Comparison of ENCODE assay signal across 1 cellular context in the genomic region with DNA sequence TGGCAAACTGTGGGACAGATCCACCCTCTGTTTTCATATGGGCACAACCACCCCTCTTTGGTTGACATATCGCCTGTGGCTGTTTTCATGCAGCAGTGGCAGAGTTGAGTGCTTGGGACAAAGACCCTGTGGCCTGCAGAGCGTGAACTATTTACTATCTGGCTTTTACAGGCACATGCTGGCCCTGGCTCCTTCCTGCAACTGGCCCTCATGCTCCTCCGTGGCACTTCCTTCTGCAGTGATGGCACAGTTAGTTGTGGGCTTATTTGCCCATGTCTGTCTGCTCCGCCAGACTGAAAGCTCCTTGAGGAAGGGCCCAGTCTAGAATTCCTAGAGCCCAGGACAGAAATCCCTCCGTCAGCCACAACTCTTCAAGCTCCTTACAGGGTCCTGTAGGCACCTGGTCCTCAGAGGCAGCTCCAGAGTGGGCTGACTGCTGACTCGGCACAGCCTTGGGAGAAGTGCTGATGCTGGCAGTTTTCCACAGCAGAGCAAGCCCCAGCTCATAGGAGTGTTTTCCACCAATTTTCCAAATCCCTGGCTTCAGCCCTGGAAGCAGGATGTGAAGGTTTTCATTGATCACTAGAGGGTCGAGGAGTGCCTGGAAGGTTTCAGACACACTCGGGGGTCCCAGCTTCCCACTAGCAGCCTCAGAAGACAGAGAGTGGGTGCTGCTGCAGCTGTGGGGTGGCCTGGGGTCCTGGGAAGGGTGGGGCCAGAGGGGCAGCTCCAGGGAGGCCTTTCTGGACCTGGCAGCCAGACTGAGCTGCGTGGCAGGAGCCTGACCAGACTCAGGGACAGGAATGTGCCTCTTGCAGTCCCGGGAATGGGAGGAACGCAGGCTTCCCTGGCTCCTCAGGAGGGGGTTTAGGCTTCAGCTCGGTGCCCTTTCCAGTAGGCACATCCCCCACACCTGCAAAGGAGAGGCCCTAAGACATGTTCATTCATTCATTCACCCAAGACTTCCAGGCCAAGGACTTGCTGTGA.
TF ChIP-seq lines count a peak whose summit lies in the region.

No MANE protein-coding gene starts in this region.

TF ChIP-seq in K562, 482 proteins besides CTCF, POLR2A, EP300 and RAD21:
- TF ChIP-seq NRF1 (conservative IDR thresholded peaks at IDR 0.05 in 1 of 2, IDR thresholded peaks at IDR 0.05 in 1 of 2): no peak
- TF ChIP-seq ZNF586 (CRISPR knock-in tag; conservative IDR thresholded peaks at IDR 0.05): no peak
- TF ChIP-seq ZNF507 (tag; conservative IDR thresholded peaks at IDR 0.05): no peak
- TF ChIP-seq NFE2L1 (tag; IDR thresholded peaks at IDR 0.05; ENCODE audit: borderline replicate concordance, low read depth): no peak
- TF ChIP-seq PRPF4 (IDR thresholded peaks at IDR 0.05; ENCODE audit: insufficient read depth, low read depth, low read length, poor library complexity, severe bottlenecking): no peak
- TF ChIP-seq MAFG (tag; conservative IDR thresholded peaks at IDR 0.05): 0 out of 2 replicates have a peak, but pooled peaks have one; percentile 30
- TF ChIP-seq MAZ (CRISPR knock-in tag; conservative IDR thresholded peaks at IDR 0.05 in 1 of 2, IDR thresholded peaks at IDR 0.05 in 1 of 2): no peak
- TF ChIP-seq, protein P1, sequence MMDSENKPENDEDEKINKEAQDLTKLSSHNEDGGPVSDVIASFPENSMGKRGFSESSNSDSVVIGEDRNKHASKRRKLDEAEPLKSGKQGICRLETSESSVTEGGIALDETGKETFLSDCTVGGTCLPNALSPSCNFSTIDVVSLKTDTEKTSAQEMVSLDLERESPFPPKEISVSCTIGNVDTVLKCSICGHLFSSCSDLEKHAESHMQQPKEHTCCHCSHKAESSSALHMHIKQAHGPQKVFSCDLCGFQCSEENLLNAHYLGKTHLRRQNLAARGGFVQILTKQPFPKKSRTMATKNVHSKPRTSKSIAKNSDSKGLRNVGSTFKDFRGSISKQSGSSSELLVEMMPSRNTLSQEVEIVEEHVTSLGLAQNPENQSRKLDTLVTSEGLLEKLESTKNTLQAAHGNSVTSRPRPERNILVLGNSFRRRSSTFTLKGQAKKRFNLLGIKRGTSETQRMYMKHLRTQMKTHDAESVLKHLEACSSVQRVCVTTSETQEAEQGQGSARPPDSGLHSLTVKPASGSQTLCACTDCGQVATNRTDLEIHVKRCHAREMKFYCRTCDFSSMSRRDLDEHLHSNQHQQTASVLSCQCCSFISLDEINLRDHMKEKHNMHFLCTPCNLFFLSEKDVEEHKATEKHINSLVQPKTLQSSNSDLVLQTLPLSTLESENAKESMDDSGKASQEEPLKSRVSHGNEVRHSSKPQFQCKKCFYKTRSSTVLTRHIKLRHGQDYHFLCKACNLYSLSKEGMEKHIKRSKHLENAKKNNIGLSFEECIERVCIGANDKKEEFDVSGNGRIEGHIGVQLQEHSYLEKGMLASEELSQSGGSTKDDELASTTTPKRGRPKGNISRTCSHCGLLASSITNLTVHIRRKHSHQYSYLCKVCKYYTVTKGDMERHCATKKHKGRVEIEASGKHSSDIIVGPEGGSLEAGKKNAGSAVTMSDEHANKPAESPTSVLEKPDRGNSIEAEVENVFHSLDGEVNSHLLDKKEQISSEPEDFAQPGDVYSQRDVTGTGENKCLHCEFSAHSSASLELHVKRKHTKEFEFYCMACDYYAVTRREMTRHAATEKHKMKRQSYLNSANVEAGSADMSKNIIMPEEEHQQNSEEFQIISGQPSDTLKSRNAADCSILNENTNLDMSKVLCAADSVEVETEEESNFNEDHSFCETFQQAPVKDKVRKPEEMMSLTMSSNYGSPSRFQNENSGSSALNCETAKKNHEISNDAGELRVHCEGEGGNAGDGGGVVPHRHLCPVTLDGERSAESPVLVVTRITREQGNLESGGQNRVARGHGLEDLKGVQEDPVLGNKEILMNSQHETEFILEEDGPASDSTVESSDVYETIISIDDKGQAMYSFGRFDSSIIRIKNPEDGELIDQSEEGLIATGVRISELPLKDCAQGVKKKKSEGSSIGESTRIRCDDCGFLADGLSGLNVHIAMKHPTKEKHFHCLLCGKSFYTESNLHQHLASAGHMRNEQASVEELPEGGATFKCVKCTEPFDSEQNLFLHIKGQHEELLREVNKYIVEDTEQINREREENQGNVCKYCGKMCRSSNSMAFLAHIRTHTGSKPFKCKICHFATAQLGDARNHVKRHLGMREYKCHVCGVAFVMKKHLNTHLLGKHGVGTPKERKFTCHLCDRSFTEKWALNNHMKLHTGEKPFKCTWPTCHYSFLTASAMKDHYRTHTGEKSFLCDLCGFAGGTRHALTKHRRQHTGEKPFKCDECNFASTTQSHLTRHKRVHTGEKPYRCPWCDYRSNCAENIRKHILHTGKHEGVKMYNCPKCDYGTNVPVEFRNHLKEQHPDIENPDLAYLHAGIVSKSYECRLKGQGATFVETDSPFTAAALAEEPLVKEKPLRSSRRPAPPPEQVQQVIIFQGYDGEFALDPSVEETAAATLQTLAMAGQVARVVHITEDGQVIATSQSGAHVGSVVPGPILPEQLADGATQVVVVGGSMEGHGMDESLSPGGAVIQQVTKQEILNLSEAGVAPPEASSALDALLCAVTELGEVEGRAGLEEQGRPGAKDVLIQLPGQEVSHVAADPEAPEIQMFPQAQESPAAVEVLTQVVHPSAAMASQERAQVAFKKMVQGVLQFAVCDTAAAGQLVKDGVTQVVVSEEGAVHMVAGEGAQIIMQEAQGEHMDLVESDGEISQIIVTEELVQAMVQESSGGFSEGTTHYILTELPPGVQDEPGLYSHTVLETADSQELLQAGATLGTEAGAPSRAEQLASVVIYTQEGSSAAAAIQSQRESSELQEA (IDR thresholded peaks at IDR 0.05; ENCODE audit: low read depth): no peak
- TF ChIP-seq BACH1 (tag; IDR thresholded peaks at IDR 0.05): no peak
- peak; percentile 34; the same call in 1 of the 2 replicates for TF ChIP-seq MAFF (IDR thresholded peaks at IDR 0.05; ENCODE audit: low read length)
- TF ChIP-seq TAF7 (tag; IDR thresholded peaks at IDR 0.05): no peak
- TF ChIP-seq, protein P2, sequence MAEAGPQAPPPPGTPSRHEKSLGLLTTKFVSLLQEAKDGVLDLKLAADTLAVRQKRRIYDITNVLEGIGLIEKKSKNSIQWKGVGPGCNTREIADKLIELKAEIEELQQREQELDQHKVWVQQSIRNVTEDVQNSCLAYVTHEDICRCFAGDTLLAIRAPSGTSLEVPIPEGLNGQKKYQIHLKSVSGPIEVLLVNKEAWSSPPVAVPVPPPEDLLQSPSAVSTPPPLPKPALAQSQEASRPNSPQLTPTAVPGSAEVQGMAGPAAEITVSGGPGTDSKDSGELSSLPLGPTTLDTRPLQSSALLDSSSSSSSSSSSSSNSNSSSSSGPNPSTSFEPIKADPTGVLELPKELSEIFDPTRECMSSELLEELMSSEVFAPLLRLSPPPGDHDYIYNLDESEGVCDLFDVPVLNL (CRISPR knock-in tag; IDR thresholded peaks at IDR 0.05; ENCODE audit: low read depth): no peak
- TF ChIP-seq, protein P3, sequence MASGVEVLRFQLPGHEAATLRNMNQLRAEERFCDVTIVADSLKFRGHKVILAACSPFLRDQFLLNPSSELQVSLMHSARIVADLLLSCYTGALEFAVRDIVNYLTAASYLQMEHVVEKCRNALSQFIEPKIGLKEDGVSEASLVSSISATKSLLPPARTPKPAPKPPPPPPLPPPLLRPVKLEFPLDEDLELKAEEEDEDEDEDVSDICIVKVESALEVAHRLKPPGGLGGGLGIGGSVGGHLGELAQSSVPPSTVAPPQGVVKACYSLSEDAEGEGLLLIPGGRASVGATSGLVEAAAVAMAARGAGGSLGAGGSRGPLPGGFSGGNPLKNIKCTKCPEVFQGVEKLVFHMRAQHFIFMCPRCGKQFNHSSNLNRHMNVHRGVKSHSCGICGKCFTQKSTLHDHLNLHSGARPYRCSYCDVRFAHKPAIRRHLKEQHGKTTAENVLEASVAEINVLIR (CRISPR knock-in tag; IDR thresholded peaks at IDR 0.05): no peak
- TF ChIP-seq, protein P4, sequence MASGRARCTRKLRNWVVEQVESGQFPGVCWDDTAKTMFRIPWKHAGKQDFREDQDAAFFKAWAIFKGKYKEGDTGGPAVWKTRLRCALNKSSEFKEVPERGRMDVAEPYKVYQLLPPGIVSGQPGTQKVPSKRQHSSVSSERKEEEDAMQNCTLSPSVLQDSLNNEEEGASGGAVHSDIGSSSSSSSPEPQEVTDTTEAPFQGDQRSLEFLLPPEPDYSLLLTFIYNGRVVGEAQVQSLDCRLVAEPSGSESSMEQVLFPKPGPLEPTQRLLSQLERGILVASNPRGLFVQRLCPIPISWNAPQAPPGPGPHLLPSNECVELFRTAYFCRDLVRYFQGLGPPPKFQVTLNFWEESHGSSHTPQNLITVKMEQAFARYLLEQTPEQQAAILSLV (tag; IDR thresholded peaks at IDR 0.05): no peak
- no peak for TF ChIP-seq TCFL5 (CRISPR knock-in tag; conservative IDR thresholded peaks at IDR 0.05)
- TF ChIP-seq CBX2 (IDR thresholded peaks at IDR 0.05; ENCODE audit: insufficient read depth, low read length, poor library complexity, severe bottlenecking): no peak
- TF ChIP-seq ZNF316 (IDR thresholded peaks at IDR 0.05): peak; percentile 66
- TF ChIP-seq DMBX1 (CRISPR knock-in tag; IDR thresholded peaks at IDR 0.05; ENCODE audit: borderline replicate concordance): no peak
- TF ChIP-seq RBM14 (IDR thresholded peaks at IDR 0.05; ENCODE audit: borderline replicate concordance, insufficient read depth, low read depth, low read length): no peak
- TF ChIP-seq SMARCA5 (IDR thresholded peaks at IDR 0.05): no peak
- peak; percentile 63; the same call in 1 of the 2 replicates for TF ChIP-seq C11orf30 (IDR thresholded peaks at IDR 0.05; ENCODE audit: low read depth)
- TF ChIP-seq SPI1 (IDR thresholded peaks at IDR 0.05; ENCODE audit: borderline replicate concordance, low read depth, low read length): no peak
- TF ChIP-seq CBX3 (IDR thresholded peaks at IDR 0.05; ENCODE audit: borderline replicate concordance in 1 of 2, low read length in 2 of 2): no peak
- TF ChIP-seq, protein P5, sequence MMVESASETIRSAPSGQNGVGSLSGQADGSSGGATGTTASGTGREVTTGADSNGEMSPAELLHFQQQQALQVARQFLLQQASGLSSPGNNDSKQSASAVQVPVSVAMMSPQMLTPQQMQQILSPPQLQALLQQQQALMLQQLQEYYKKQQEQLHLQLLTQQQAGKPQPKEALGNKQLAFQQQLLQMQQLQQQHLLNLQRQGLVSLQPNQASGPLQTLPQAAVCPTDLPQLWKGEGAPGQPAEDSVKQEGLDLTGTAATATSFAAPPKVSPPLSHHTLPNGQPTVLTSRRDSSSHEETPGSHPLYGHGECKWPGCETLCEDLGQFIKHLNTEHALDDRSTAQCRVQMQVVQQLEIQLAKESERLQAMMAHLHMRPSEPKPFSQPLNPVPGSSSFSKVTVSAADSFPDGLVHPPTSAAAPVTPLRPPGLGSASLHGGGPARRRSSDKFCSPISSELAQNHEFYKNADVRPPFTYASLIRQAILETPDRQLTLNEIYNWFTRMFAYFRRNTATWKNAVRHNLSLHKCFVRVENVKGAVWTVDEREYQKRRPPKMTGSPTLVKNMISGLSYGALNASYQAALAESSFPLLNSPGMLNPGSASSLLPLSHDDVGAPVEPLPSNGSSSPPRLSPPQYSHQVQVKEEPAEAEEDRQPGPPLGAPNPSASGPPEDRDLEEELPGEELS (CRISPR knock-in tag; IDR thresholded peaks at IDR 0.05; ENCODE audit: borderline replicate concordance): no peak
- peak; percentile 66 for TF ChIP-seq MAFK (IDR thresholded peaks at IDR 0.05; ENCODE audit: low read length)
- no peak for TF ChIP-seq RBM17 (IDR thresholded peaks at IDR 0.05; ENCODE audit: borderline replicate concordance, low read depth, low read length)
